5 cellular contexts compared by ENCODE assay signal in genomic region chr12:6037459-6037858, GRCh38.
"Had no signal": no experiment of that assay in that cellular context is flagged by ENCODE, and none has a peak within 500 bp of the region (broad histone marks: within the 10 kb centered on the region; RNA-seq: fewer than 3 reads in every experiment).

No MANE protein-coding gene starts in this region.

- H3K9me3 Mint-ChIP-seq: HFFc6, IgD-negative memory B cell had no signal

- H3K27ac ChIP-seq: HL-60 had no signal

- H3K27ac Mint-ChIP-seq: HFFc6, IgD-negative memory B cell had no signal

- H3K36me3 ChIP-seq: HAP-1 had no signal

- H3K4me3 Mint-ChIP-seq: HFFc6, IgD-negative memory B cell had no signal

- DNase-seq: GOT3 had no signal

- H3K36me3 Mint-ChIP-seq: IgD-negative memory B cell had no signal

- H3K4me3 ChIP-seq: HAP-1 had no signal

- H3K4me1 ChIP-seq: HAP-1 had no signal

- H3K9me3 ChIP-seq: HAP-1 had no signal
